1 cellular context compared by ENCODE assay signal in the genomic region with DNA sequence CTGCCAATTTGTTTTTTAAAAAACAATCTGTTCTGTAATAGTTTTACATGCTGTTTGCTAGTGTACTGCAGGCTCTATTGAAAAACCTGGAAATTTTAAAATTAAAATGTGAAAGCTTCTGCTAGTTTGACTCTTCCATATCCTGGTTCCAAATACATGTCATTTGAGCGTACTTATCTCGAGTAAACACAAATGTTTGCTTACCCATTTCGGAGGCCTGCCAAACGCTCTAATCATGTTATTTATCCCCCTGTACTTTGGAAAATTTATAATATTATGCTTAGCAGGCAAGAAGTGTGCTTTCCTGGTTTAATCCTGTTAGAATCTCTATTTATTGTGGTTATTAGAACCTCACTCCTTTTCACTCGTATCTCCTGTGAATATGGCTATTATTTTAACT.
TF ChIP-seq lines count a peak whose summit lies in the region.

No MANE protein-coding gene starts in this region.

TF ChIP-seq in HepG2, 621 proteins besides CTCF, POLR2A, EP300 and RAD21 (continued from another document):
- TF ChIP-seq, protein P1, sequence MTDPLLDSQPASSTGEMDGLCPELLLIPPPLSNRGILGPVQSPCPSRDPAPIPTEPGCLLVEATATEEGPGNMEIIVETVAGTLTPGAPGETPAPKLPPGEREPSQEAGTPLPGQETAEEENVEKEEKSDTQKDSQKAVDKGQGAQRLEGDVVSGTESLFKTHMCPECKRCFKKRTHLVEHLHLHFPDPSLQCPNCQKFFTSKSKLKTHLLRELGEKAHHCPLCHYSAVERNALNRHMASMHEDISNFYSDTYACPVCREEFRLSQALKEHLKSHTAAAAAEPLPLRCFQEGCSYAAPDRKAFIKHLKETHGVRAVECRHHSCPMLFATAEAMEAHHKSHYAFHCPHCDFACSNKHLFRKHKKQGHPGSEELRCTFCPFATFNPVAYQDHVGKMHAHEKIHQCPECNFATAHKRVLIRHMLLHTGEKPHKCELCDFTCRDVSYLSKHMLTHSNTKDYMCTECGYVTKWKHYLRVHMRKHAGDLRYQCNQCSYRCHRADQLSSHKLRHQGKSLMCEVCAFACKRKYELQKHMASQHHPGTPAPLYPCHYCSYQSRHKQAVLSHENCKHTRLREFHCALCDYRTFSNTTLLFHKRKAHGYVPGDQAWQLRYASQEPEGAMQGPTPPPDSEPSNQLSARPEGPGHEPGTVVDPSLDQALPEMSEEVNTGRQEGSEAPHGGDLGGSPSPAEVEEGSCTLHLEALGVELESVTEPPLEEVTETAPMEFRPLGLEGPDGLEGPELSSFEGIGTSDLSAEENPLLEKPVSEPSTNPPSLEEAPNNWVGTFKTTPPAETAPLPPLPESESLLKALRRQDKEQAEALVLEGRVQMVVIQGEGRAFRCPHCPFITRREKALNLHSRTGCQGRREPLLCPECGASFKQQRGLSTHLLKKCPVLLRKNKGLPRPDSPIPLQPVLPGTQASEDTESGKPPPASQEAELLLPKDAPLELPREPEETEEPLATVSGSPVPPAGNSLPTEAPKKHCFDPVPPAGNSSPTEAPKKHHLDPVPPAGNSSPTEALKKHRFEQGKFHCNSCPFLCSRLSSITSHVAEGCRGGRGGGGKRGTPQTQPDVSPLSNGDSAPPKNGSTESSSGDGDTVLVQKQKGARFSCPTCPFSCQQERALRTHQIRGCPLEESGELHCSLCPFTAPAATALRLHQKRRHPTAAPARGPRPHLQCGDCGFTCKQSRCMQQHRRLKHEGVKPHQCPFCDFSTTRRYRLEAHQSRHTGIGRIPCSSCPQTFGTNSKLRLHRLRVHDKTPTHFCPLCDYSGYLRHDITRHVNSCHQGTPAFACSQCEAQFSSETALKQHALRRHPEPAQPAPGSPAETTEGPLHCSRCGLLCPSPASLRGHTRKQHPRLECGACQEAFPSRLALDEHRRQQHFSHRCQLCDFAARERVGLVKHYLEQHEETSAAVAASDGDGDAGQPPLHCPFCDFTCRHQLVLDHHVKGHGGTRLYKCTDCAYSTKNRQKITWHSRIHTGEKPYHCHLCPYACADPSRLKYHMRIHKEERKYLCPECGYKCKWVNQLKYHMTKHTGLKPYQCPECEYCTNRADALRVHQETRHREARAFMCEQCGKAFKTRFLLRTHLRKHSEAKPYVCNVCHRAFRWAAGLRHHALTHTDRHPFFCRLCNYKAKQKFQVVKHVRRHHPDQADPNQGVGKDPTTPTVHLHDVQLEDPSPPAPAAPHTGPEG (CRISPR knock-in tag; IDR thresholded peaks at IDR 0.05), result no peak
- TF ChIP-seq ATM (IDR thresholded peaks at IDR 0.05; ENCODE audit: borderline replicate concordance), result no peak
- no peak for TF ChIP-seq LCORL (IDR thresholded peaks at IDR 0.05)
- TF ChIP-seq LCORL (CRISPR knock-in tag; IDR thresholded peaks at IDR 0.05), result no peak
- TF ChIP-seq ZNF3 (CRISPR knock-in tag; IDR thresholded peaks at IDR 0.05), result no peak
- no peak for TF ChIP-seq HOXA5 (CRISPR knock-in tag; IDR thresholded peaks at IDR 0.05)
- TF ChIP-seq, protein P2, sequence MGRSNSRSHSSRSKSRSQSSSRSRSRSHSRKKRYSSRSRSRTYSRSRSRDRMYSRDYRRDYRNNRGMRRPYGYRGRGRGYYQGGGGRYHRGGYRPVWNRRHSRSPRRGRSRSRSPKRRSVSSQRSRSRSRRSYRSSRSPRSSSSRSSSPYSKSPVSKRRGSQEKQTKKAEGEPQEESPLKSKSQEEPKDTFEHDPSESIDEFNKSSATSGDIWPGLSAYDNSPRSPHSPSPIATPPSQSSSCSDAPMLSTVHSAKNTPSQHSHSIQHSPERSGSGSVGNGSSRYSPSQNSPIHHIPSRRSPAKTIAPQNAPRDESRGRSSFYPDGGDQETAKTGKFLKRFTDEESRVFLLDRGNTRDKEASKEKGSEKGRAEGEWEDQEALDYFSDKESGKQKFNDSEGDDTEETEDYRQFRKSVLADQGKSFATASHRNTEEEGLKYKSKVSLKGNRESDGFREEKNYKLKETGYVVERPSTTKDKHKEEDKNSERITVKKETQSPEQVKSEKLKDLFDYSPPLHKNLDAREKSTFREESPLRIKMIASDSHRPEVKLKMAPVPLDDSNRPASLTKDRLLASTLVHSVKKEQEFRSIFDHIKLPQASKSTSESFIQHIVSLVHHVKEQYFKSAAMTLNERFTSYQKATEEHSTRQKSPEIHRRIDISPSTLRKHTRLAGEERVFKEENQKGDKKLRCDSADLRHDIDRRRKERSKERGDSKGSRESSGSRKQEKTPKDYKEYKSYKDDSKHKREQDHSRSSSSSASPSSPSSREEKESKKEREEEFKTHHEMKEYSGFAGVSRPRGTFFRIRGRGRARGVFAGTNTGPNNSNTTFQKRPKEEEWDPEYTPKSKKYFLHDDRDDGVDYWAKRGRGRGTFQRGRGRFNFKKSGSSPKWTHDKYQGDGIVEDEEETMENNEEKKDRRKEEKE (IDR thresholded peaks at IDR 0.05), result no peak
- no peak for TF ChIP-seq MTF1 (CRISPR knock-in tag; IDR thresholded peaks at IDR 0.05)
